Comparison of ENCODE assay signal across 1 cellular context in genomic region chr5:180349391-180349790, GRCh38.
TF ChIP-seq lines count a peak whose summit lies in the region.

No MANE protein-coding gene starts in this region.

TF ChIP-seq in GM23338, 12 proteins besides CTCF, POLR2A, EP300 and RAD21 (continued from another document):
- TF ChIP-seq REST (IDR thresholded peaks at IDR 0.05; ENCODE audit: unreplicated experiment) = no peak
- TF ChIP-seq ZNF462 (CRISPR knock-in tag; IDR thresholded peaks at IDR 0.05) = no peak
- no peak for TF ChIP-seq NANOG (IDR thresholded peaks at IDR 0.05; ENCODE audit: borderline replicate concordance)
- no peak for TF ChIP-seq POLR2AphosphoS5 (IDR thresholded peaks at IDR 0.05; ENCODE audit: low read depth)
- no peak for TF ChIP-seq ZNF114 (CRISPR knock-in tag; IDR thresholded peaks at IDR 0.05)
- no peak for TF ChIP-seq JUNB (IDR thresholded peaks at IDR 0.05; ENCODE audit: unreplicated experiment)
- TF ChIP-seq CREB1 (CRISPR knock-in tag; IDR thresholded peaks at IDR 0.05; ENCODE audit: low read depth) = no peak
- TF ChIP-seq EZH2phosphoT487 (IDR thresholded peaks at IDR 0.05; ENCODE audit: unreplicated experiment) = no peak
- no peak for TF ChIP-seq ETS1 (IDR thresholded peaks at IDR 0.05)
- no peak for TF ChIP-seq STAT1 (IDR thresholded peaks at IDR 0.05; ENCODE audit: unreplicated experiment)
- no peak for TF ChIP-seq ZNF331 (CRISPR knock-in tag; IDR thresholded peaks at IDR 0.05; ENCODE audit: low read depth)
